23 cellular contexts compared by ENCODE assay signal in genomic region chr4:149735796-149736195, GRCh38.
DNase-seq lines count a peak whose midpoint lies in the region; ATAC-seq and TF ChIP-seq lines count a peak whose summit lies in the region.
"Had no signal": no experiment of that assay in that cellular context is flagged by ENCODE, and none has a peak within 500 bp of the region (broad histone marks: within the 10 kb centered on the region; RNA-seq: fewer than 3 reads in every experiment).

No MANE protein-coding gene starts in this region.

- H3K27me3 ChIP-seq in adipocyte (replicated peaks; ENCODE audit: control insufficient read depth, insufficient read depth, low read length): no peaks in the 10 kb centered on the region
- H3K27me3 ChIP-seq: gastroesophageal sphincter, right atrium auricular region, tibial artery had no signal

- TF ChIP-seq CTCF in C4-2B (conservative IDR thresholded peaks at IDR 0.05) (peak; percentile 35), LNCaP clone FGC (IDR thresholded peaks at IDR 0.05; ENCODE audit: control insufficient read depth, extremely low read depth, insufficient read depth) (peak; percentile 28), foreskin fibroblast (IDR thresholded peaks at IDR 0.05; ENCODE audit: low read depth, low read length) (no peak)

- no peak for ATAC-seq in GM18517 (IDR thresholded peaks at IDR 0.05; ENCODE audit: unreplicated experiment)
- ATAC-seq: effector memory CD8-positive, alpha-beta T cell; gastroesophageal sphincter had no signal

- no peak overlapping the region for H3K27ac ChIP-seq in C4-2B
- H3K27ac ChIP-seq: gastroesophageal sphincter, right atrium auricular region, tibial artery had no signal

- H3K4me3 ChIP-seq in LNCaP clone FGC (ENCODE audit: low read depth, low read length) (no peak overlapping the region), adipocyte (ENCODE audit: low read length) (no peak overlapping the region), foreskin fibroblast (ENCODE audit: low read depth in 1 of 2, low read length in 2 of 2) (no peak overlapping the region)
- H3K4me3 ChIP-seq: gastroesophageal sphincter, right atrium auricular region, tibial artery had no signal

- no peaks in the 10 kb centered on the region for H3K4me1 ChIP-seq in adipocyte (ENCODE audit: control insufficient read depth, insufficient read depth, low read length)
- H3K4me1 ChIP-seq: gastroesophageal sphincter, right atrium auricular region, tibial artery had no signal

- H3K9ac ChIP-seq in adipocyte (ENCODE audit: low read length): no peak overlapping the region

- H3K9me3 ChIP-seq in adipocyte (ENCODE audit: control insufficient read depth, low read length): no peaks in the 10 kb centered on the region
- H3K9me3 ChIP-seq: gastroesophageal sphincter, right atrium auricular region, tibial artery had no signal

- no peak for DNase-seq in LNCaP clone FGC (ENCODE audit: low read depth)
- DNase-seq in adipocyte (ENCODE audit: low read depth): peak; percentile 51
- peak; percentile 7 to 50 for DNase-seq in foreskin fibroblast
- DNase-seq in glomerular visceral epithelial cell (ENCODE audit: extremely low spot score): no peak
- no peak for DNase-seq in NCI-H345 (lab: John Stamatoyannopoulos, UW)
- DNase-seq in NOMO-1 treated with dmso at 0.1 percent for 144 hours (lab: John Stamatoyannopoulos, UW; ENCODE audit: unreplicated experiment): no peak
- DNase-seq: activated CD4-positive, alpha-beta T cell treated with anti-CD3 and anti-CD28 coated beads, Interleukin-2, amount 50 U/mL, for 48 hours; activated naive CD4-positive, alpha-beta T cell; activated T-cell treated with anti-CD3 and anti-CD28 coated beads for 4 hours; aorta; CD8-positive, alpha-beta memory T cell; effector memory CD8-positive, alpha-beta T cell; KG1; NCI-H1417 treated with DMSO at 0.1 percent for 48 hours; NCI-H2171; NCI-H748 treated with DMSO at 0.1 percent for 48 hours; nucleus accumbens; stimulated activated naive CD4-positive, alpha-beta T cell; tibial artery had no signal

- H3K36me3 ChIP-seq in adipocyte (ENCODE audit: control insufficient read depth, insufficient read depth, low read length, severe bottlenecking): no peaks in the 10 kb centered on the region
- H3K36me3 ChIP-seq: gastroesophageal sphincter, right atrium auricular region, tibial artery had no signal

Comparison
In these comparisons a context has a peak if more than half of its experiments do, and no peak if none do; other contexts are left out.
1. DNase-seq: peak in adipocyte (single experiment) and foreskin fibroblast (2 of 2); none in LNCaP clone FGC (single experiment), glomerular visceral epithelial cell (single experiment), NCI-H345 (single experiment) and NOMO-1 treated with dmso at 0.1 percent for 144 hours (single experiment).